ENCODE assay signal across 23 cellular contexts in genomic region chr17:15740570-15741120, GRCh38. TPM values are rescaled to one million over a fixed set of nuclear protein-coding genes. Genes with fewer than 3 reads are reported as not detected.
DNase-seq lines count a peak whose midpoint lies in the region; TF ChIP-seq lines count a peak whose summit lies in the region.
"Had no signal": no experiment of that assay in that cellular context is flagged by ENCODE, and none has a peak within 500 bp of the region (broad histone marks: within the 10 kb centered on the region; RNA-seq: fewer than 3 reads in every experiment).

No MANE protein-coding gene starts in this region.

- H3K27ac ChIP-seq in endodermal cell (ENCODE audit: low read depth, low read length) (no peak overlapping the region), neuronal stem cell (replicated peaks; ENCODE audit: low read length) (no peak overlapping the region)
- H3K27ac ChIP-seq: A549; BLaER1 treated with 17β-estradiol and CSF1 and Interleukin-3, amounts not matched to agents 10 nM and 100 nM; GM23248 had no signal

- no peak overlapping the region for H3K4ac ChIP-seq in neuronal stem cell (ENCODE audit: low read length)

- peak overlapping the region; percentile 89 for H3K23ac ChIP-seq in neuronal stem cell (ENCODE audit: low read depth, low read length, poor library complexity)

- H3K4me3 ChIP-seq in H7 (ENCODE audit: insufficient read depth, low read depth, low read length) (no peak overlapping the region), endodermal cell (ENCODE audit: low read length) (no peak overlapping the region), neuronal stem cell (ENCODE audit: low read length in 2 of 2) (no peak overlapping the region)
- H3K4me3 ChIP-seq: A549; BLaER1 treated with 17β-estradiol and CSF1 and Interleukin-3, amounts not matched to agents 10 nM and 100 nM; GM23248; HAP-1 had no signal

- no peak overlapping the region for H2BK15ac ChIP-seq in neuronal stem cell (ENCODE audit: low read length)

- 94 to 100% methylated on average over 2 to 7 of the region's 7 CpGs for WGBS in endodermal cell (ENCODE audit: insufficient coverage in 1 of 2, insufficient read length in 1 of 2), 2 experiments
- WGBS in neuronal stem cell (ENCODE audit: extremely low coverage in 2 of 2, insufficient read length in 2 of 2, insufficient replicate concordance in 1 of 2), 2 donors, result no CpG with 5 or more reads among the region's 7 CpGs

- no peak overlapping the region for H3K18ac ChIP-seq in neuronal stem cell (ENCODE audit: low read length)

- H2AFZ ChIP-seq in neuronal stem cell (ENCODE audit: low read length), result no peak overlapping the region
- H2AFZ ChIP-seq: GM23248 had no signal

- in situ Hi-C loops in GM13976 (cut with MboI; ENCODE audit: low sequenced_read_pairs, unreplicated experiment), result no loop called here

- no peak overlapping the region for H4K8ac ChIP-seq in neuronal stem cell (ENCODE audit: low read depth, low read length)

- H3K79me1 ChIP-seq in neuronal stem cell (ENCODE audit: low read depth, low read length), result peaks cover 3% of the 10 kb centered on the region

- H2BK12ac ChIP-seq in neuronal stem cell (ENCODE audit: low read length), result no peak overlapping the region

- no peak for TF ChIP-seq CTCF in GM13976 (IDR thresholded peaks at IDR 0.05; ENCODE audit: borderline replicate concordance, control extremely low read depth, extremely low read depth, insufficient read depth, missing control alignments)
- no peak for TF ChIP-seq CTCF in endodermal cell (conservative IDR thresholded peaks at IDR 0.05)
- no peak for TF ChIP-seq CTCF in glutamatergic neuron (IDR thresholded peaks at IDR 0.05; ENCODE audit: partially characterized antibody, unreplicated experiment)

- H3K4me1 ChIP-seq in endodermal cell (ENCODE audit: control insufficient read depth, insufficient read depth, low read length) (no peaks in the 10 kb centered on the region), neuronal stem cell (ENCODE audit: control insufficient read depth in 2 of 2, insufficient read depth in 1 of 2, low read depth in 1 of 2, low read length in 2 of 2) (peaks cover 0 to 9% of the 10 kb centered on the region in 2 donors)
- H3K4me1 ChIP-seq: A549, BE2C, HAP-1 had no signal

- no peak overlapping the region for H2BK120ac ChIP-seq in neuronal stem cell (ENCODE audit: low read depth, low read length)

- peak overlapping the region; percentile 56 for H2AK5ac ChIP-seq in neuronal stem cell (ENCODE audit: low read depth, low read length)

- H4K91ac ChIP-seq in neuronal stem cell (ENCODE audit: low read depth, low read length, poor library complexity), result no peak overlapping the region

- no peaks in the 10 kb centered on the region for H3K36me3 ChIP-seq in H7 (replicated peaks; ENCODE audit: control insufficient read depth, insufficient read depth, low read length)
- H3K36me3 ChIP-seq in endodermal cell (ENCODE audit: control insufficient read depth, insufficient read depth, low read length), result no peaks in the 10 kb centered on the region
- no peaks in the 10 kb centered on the region for H3K36me3 ChIP-seq in neuronal stem cell (replicated peaks in 1 of 2; ENCODE audit: control insufficient read depth in 2 of 2, insufficient read depth in 2 of 2, low read length in 2 of 2)
- H3K36me3 ChIP-seq: BE2C; BLaER1 treated with 17β-estradiol and CSF1 and Interleukin-3, amounts not matched to agents 10 nM and 100 nM; HAP-1 had no signal

- H3K4me1 Mint-ChIP-seq in endodermal cell (no peaks in the 10 kb centered on the region), glutamatergic neuron (ENCODE audit: low read depth, unreplicated experiment) (no peaks in the 10 kb centered on the region)
- H3K4me1 Mint-ChIP-seq: CD14-positive monocyte; CD8-positive, alpha-beta memory T cell had no signal

- H3K36me3 Mint-ChIP-seq in endodermal cell (ENCODE audit: low read depth), result no peaks in the 10 kb centered on the region
- H3K36me3 Mint-ChIP-seq in glutamatergic neuron (ENCODE audit: unreplicated experiment), result no peaks in the 10 kb centered on the region
- H3K36me3 Mint-ChIP-seq: CD14-positive monocyte; CD8-positive, alpha-beta memory T cell had no signal

- no peak overlapping the region for H3K4me2 ChIP-seq in neuronal stem cell (ENCODE audit: insufficient read depth, low read length, poor library complexity, severe bottlenecking)
- H3K4me2 ChIP-seq: A549; BLaER1 treated with 17β-estradiol and CSF1 and Interleukin-3, amounts not matched to agents 10 nM and 100 nM had no signal

- no peaks in the 10 kb centered on the region for H3K27me3 ChIP-seq in H7 (ENCODE audit: control insufficient read depth, insufficient read depth, low read length)
- no peaks in the 10 kb centered on the region for H3K27me3 ChIP-seq in endodermal cell (ENCODE audit: control insufficient read depth, insufficient read depth, low read length, poor library complexity, severe bottlenecking)
- no peaks in the 10 kb centered on the region for H3K27me3 ChIP-seq in neuronal stem cell (ENCODE audit: control insufficient read depth in 3 of 3, insufficient read depth in 3 of 3, low read depth in 1 of 3, low read length in 3 of 3)
- H3K27me3 ChIP-seq: BE2C; BLaER1 treated with 17β-estradiol and CSF1 and Interleukin-3, amounts not matched to agents 10 nM and 100 nM had no signal

- H3K9me3 Mint-ChIP-seq in endodermal cell, result no peaks in the 10 kb centered on the region
- no peaks in the 10 kb centered on the region for H3K9me3 Mint-ChIP-seq in glutamatergic neuron (ENCODE audit: unreplicated experiment)
- H3K9me3 Mint-ChIP-seq: CD4-positive, alpha-beta T cell; CD8-positive, alpha-beta memory T cell; HFFc6 had no signal

- H3K9ac ChIP-seq in endodermal cell (ENCODE audit: extremely low read depth, low read length, poor library complexity, severe bottlenecking), result no peak overlapping the region
- H3K9ac ChIP-seq in neuronal stem cell (ENCODE audit: low read depth, low read length, poor library complexity), result no peak overlapping the region
- H3K9ac ChIP-seq: BLaER1 treated with 17β-estradiol and CSF1 and Interleukin-3, amounts not matched to agents 10 nM and 100 nM; GM23248 had no signal

- H3K4me3 Mint-ChIP-seq in endodermal cell (no peak overlapping the region), glutamatergic neuron (ENCODE audit: unreplicated experiment) (no peak overlapping the region)
- H3K4me3 Mint-ChIP-seq: CD14-positive monocyte; CD4-positive, alpha-beta T cell; CD8-positive, alpha-beta memory T cell; HFFc6 had no signal

- peak overlapping the region; percentile 11 for H2BK5ac ChIP-seq in neuronal stem cell (ENCODE audit: low read length)

- peak overlapping the region; percentile 47 for H3K14ac ChIP-seq in neuronal stem cell (ENCODE audit: low read length)

- peak; percentile 18 for DNase-seq in GM13976 (ENCODE audit: low spot score)
- DNase-seq in H7, result peak; percentile 24
- peak; percentile 38 for DNase-seq in endodermal cell
- no peak for DNase-seq in neuronal stem cell (ENCODE audit: low spot score)
- DNase-seq in iPS-NIHi7 (ENCODE audit: extremely low spot score), result no peak
- no peak for DNase-seq in glutamatergic neuron
- DNase-seq in activated naive CD4-positive, alpha-beta T cell (lab: John Stamatoyannopoulos, UW), result no peak
- DNase-seq in kidney glomerular epithelial cell (lab: John Stamatoyannopoulos, UW), result no peak
- DNase-seq: ACHN; AML-193; BE2C; CD4-positive, alpha-beta T cell; CD8-positive, alpha-beta memory T cell; DMS 273 treated with DMSO at 0.1 percent for 48 hours; DMS79; EL; GDM1; HFFc6 had no signal

- H3K27ac Mint-ChIP-seq in endodermal cell (no peak overlapping the region), glutamatergic neuron (ENCODE audit: unreplicated experiment) (no peak overlapping the region)
- H3K27ac Mint-ChIP-seq: CD14-positive monocyte; CD4-positive, alpha-beta T cell; CD8-positive, alpha-beta memory T cell; HFFc6 had no signal

- peaks cover 3% of the 10 kb centered on the region for H3K27me3 Mint-ChIP-seq in endodermal cell (ENCODE audit: insufficient read depth)
- peaks cover 4% of the 10 kb centered on the region for H3K27me3 Mint-ChIP-seq in glutamatergic neuron (ENCODE audit: unreplicated experiment)

- H3K9me3 ChIP-seq in endodermal cell (ENCODE audit: control insufficient read depth, low read length) (no peaks in the 10 kb centered on the region), neuronal stem cell (replicated peaks in 1 of 2; ENCODE audit: control insufficient read depth in 2 of 2, insufficient read depth in 1 of 2, low read depth in 1 of 2, low read length in 2 of 2) (no peaks in the 10 kb centered on the region)
- H3K9me3 ChIP-seq: A549, BE2C, HAP-1 had no signal

RNA-seq across cellular contexts. Expression of gene TBC1D26, which starts 8.6 kb away (rescaled TPM):
- 3.8 and 7.7 TPM in 2 replicates for total RNA-seq in H7 (2014; rRNA removed; shearing (Covaris generic))
- total RNA-seq in endodermal cell (1 to 10 TPM; 3.4 to 5.3 TPM), glutamatergic neuron (ENCODE audit: unreplicated experiment) (2.4 TPM)
- 7.5 TPM for polyA plus RNA-seq in endodermal cell (2013, experiment 1 of 2)
- 4.6 TPM for polyA plus RNA-seq in endodermal cell (2013, experiment 2 of 2)
- polyA plus RNA-seq in neuronal stem cell (2013, experiment 1 of 2), result 5.1 TPM
- 5.9 TPM for polyA plus RNA-seq in neuronal stem cell (2013, experiment 2 of 2)
- total RNA-seq: CD4-positive, alpha-beta T cell; GM23248; HFFc6 had no signal
- polyA plus RNA-seq: CD14-positive monocyte, GM23248 had no signal

RNA-seq across cellular contexts. Expression of gene ZNF286A, which starts 41.1 kb away (rescaled TPM):
- total RNA-seq in H7 (2014; rRNA removed; shearing (Covaris generic)), result 49.9 and 58.9 TPM in 2 replicates
- total RNA-seq in endodermal cell (10 to 100 TPM; 75.1 to 81.2 TPM), glutamatergic neuron (ENCODE audit: unreplicated experiment) (229 TPM)
- polyA plus RNA-seq in endodermal cell (2013, experiment 1 of 2), result 61.2 TPM
- 62.7 TPM for polyA plus RNA-seq in endodermal cell (2013, experiment 2 of 2)
- polyA plus RNA-seq in neuronal stem cell (2013, experiment 1 of 2), result 56.8 TPM
- 60.3 TPM for polyA plus RNA-seq in neuronal stem cell (2013, experiment 2 of 2)

RNA-seq across cellular contexts. Expression of gene TRIM16, which starts 56.5 kb away (rescaled TPM):
- 17.1 and 21.9 TPM in 2 replicates for total RNA-seq in H7 (2014; rRNA removed; shearing (Covaris generic))
- total RNA-seq in endodermal cell, result 10 to 100 TPM; 19.4 to 34.6 TPM
- 19.0 TPM for polyA plus RNA-seq in endodermal cell (2013, experiment 1 of 2)
- polyA plus RNA-seq in endodermal cell (2013, experiment 2 of 2), result 23.3 TPM
- 27.0 TPM for polyA plus RNA-seq in neuronal stem cell (2013, experiment 1 of 2)
- polyA plus RNA-seq in neuronal stem cell (2013, experiment 2 of 2), result 25.9 TPM
- 15.9 TPM for total RNA-seq in glutamatergic neuron (ENCODE audit: unreplicated experiment)

Comparison
In these comparisons a context has a peak if more than half of its experiments do, and no peak if none do; other contexts are left out.
1. DNase-seq: peak in GM13976 (single experiment), H7 (single experiment) and endodermal cell (single experiment); none in neuronal stem cell (single experiment), iPS-NIHi7 (single experiment), glutamatergic neuron (single experiment), activated naive CD4-positive, alpha-beta T cell (0 of 4) and kidney glomerular epithelial cell (single experiment).